Comparison of ENCODE assay signal across 1 cellular context in genomic region chr11:925496-926301, GRCh38.
TF ChIP-seq lines count a peak whose summit lies in the region.

Gene AP2A2 (plus strand): TSS chr11:925870. CDS start chr11:926022, 152 bp downstream.

TF ChIP-seq in H1, 55 proteins besides CTCF, POLR2A, EP300 and RAD21:
- TF ChIP-seq SP1 (IDR thresholded peaks at IDR 0.05; ENCODE audit: low read depth, low read length) (no peak), POLR2AphosphoS5 (IDR thresholded peaks at IDR 0.05; ENCODE audit: low read depth, low read length) (no peak), SUZ12 (IDR thresholded peaks at IDR 0.05; ENCODE audit: low read length) (no peak), ZNF274 (IDR thresholded peaks at IDR 0.05; ENCODE audit: borderline replicate concordance, extremely low read depth, low read length) (no peak), CEBPB (IDR thresholded peaks at IDR 0.05; ENCODE audit: low read depth, low read length) (no peak), KDM5A (IDR thresholded peaks at IDR 0.05; ENCODE audit: low read length) (no peak), JUND (IDR thresholded peaks at IDR 0.05; ENCODE audit: low read length) (no peak), BCL11A (IDR thresholded peaks at IDR 0.05; ENCODE audit: low read depth in 2 of 2, low read length in 2 of 2) (no peak), TAF7 (optimal IDR thresholded peaks at IDR 0.05; ENCODE audit: borderline replicate concordance, low read depth, low read length) (peak; percentile 62), ATF3 (IDR thresholded peaks at IDR 0.05; ENCODE audit: insufficient read depth, low read depth, low read length) (no peak), HDAC6 (IDR thresholded peaks at IDR 0.05; ENCODE audit: low read depth, low read length) (no peak), CBX5 (IDR thresholded peaks at IDR 0.05; ENCODE audit: low read depth, low read length) (no peak), CHD7 (IDR thresholded peaks at IDR 0.05; ENCODE audit: insufficient replicate concordance, low read length) (no peak), RNF2 (IDR thresholded peaks at IDR 0.05; ENCODE audit: borderline replicate concordance, low read depth, low read length, missing control alignments, poor library complexity, severe bottlenecking) (no peak), E2F6 (IDR thresholded peaks at IDR 0.05) (no peak), RFX5 (IDR thresholded peaks at IDR 0.05; ENCODE audit: borderline replicate concordance, low read depth, low read length) (no peak), FOSL1 (IDR thresholded peaks at IDR 0.05; ENCODE audit: insufficient read depth, low read depth, low read length) (peak; percentile 96), YY1 (IDR thresholded peaks at IDR 0.05; ENCODE audit: low read depth, low read length) (no peak), SRF (IDR thresholded peaks at IDR 0.05; ENCODE audit: low read depth, low read length) (no peak), KDM1A (IDR thresholded peaks at IDR 0.05; ENCODE audit: borderline replicate concordance, low read length) (peak; percentile 81), GTF2F1 (IDR thresholded peaks at IDR 0.05; ENCODE audit: borderline replicate concordance, low read depth, low read length) (no peak), JUN (IDR thresholded peaks at IDR 0.05; ENCODE audit: low read depth, low read length) (no peak), CTBP2 (IDR thresholded peaks at IDR 0.05; ENCODE audit: borderline replicate concordance, insufficient read depth, insufficient read length, low read length) (peak; percentile 54), BACH1 (IDR thresholded peaks at IDR 0.05; ENCODE audit: low read length) (peak; percentile 60), EGR1 (IDR thresholded peaks at IDR 0.05; ENCODE audit: borderline replicate concordance, low read depth, low read length) (peak; percentile 78), USF2 (IDR thresholded peaks at IDR 0.05; ENCODE audit: low read length) (no peak), BRCA1 (IDR thresholded peaks at IDR 0.05; ENCODE audit: low read depth, low read length) (no peak), MAX (IDR thresholded peaks at IDR 0.05) (peak; percentile 60), POU5F1 (IDR thresholded peaks at IDR 0.05; ENCODE audit: low read depth, low read length) (no peak), HDAC2 (IDR thresholded peaks at IDR 0.05; ENCODE audit: borderline replicate concordance in 1 of 2, low read depth in 2 of 2, low read length in 2 of 2) (no peak), NANOG (IDR thresholded peaks at IDR 0.05; ENCODE audit: insufficient read depth, low read depth, low read length, poor library complexity, severe bottlenecking) (no peak), SIN3A (conservative IDR thresholded peaks at IDR 0.05 in 1 of 2, IDR thresholded peaks at IDR 0.05 in 1 of 2; ENCODE audit: low read depth in 1 of 2, low read length in 2 of 2) (peak in 1 of 2 experiments; percentile 81; a peak in 2 of 4 replicates), EZH2 (IDR thresholded peaks at IDR 0.05; ENCODE audit: low read depth, low read length, severe bottlenecking) (no peak), CHD2 (IDR thresholded peaks at IDR 0.05; ENCODE audit: low read length) (no peak), ASH2L (IDR thresholded peaks at IDR 0.05; ENCODE audit: low read length) (no peak), PHF8 (conservative IDR thresholded peaks at IDR 0.05; ENCODE audit: low read depth, low read length) (peak; percentile 78), RBBP5 (IDR thresholded peaks at IDR 0.05; ENCODE audit: borderline replicate concordance, low read depth, low read length) (no peak), SAP30 (IDR thresholded peaks at IDR 0.05; ENCODE audit: insufficient read depth, insufficient replicate concordance, low read length) (no peak), NRF1 (IDR thresholded peaks at IDR 0.05; ENCODE audit: low read depth, low read length) (peak; percentile 31; the same call in 1 of the 2 replicates), TAF1 (IDR thresholded peaks at IDR 0.05; ENCODE audit: low read depth, low read length) (peak; percentile 63; the same call in 1 of the 2 replicates), CHD1 (IDR thresholded peaks at IDR 0.05; ENCODE audit: low read depth, low read length) (no peak), SP4 (IDR thresholded peaks at IDR 0.05; ENCODE audit: low read length) (no peak), TBP (IDR thresholded peaks at IDR 0.05; ENCODE audit: low read depth, low read length) (no peak), CREB1 (IDR thresholded peaks at IDR 0.05) (0 out of 2 replicates have a peak, but pooled peaks have one; percentile 8), SP2 (IDR thresholded peaks at IDR 0.05; ENCODE audit: low read length) (no peak), CBX8 (IDR thresholded peaks at IDR 0.05; ENCODE audit: borderline replicate concordance, low read depth, low read length) (no peak), RXRA (IDR thresholded peaks at IDR 0.05; ENCODE audit: insufficient read depth, low read depth, low read length) (no peak), SIX5 (IDR thresholded peaks at IDR 0.05; ENCODE audit: low read depth, low read length) (no peak), TCF12 (IDR thresholded peaks at IDR 0.05; ENCODE audit: low read depth, low read length) (no peak), ATF2 (IDR thresholded peaks at IDR 0.05; ENCODE audit: low read length) (no peak), GABPA (IDR thresholded peaks at IDR 0.05; ENCODE audit: borderline replicate concordance, insufficient read depth, low read length) (peak; percentile 22; the same call in 1 of the 2 replicates), MAFK (IDR thresholded peaks at IDR 0.05; ENCODE audit: low read depth, low read length) (no peak), KDM4A (IDR thresholded peaks at IDR 0.05; ENCODE audit: low read depth, low read length, severe bottlenecking) (peak; percentile 79), SIRT6 (IDR thresholded peaks at IDR 0.05; ENCODE audit: low read length) (no peak), TEAD4 (IDR thresholded peaks at IDR 0.05; ENCODE audit: low read depth, low read length) (no peak)
